1 cellular context compared by ENCODE assay signal in genomic region chr12:80763874-80764273, GRCh38.
TF ChIP-seq lines count a peak whose summit lies in the region.

No MANE protein-coding gene starts in this region.

TF ChIP-seq in HCT116, 20 proteins besides CTCF, POLR2A, EP300 and RAD21 (continued from another document):
- no peak for TF ChIP-seq ATF3 (IDR thresholded peaks at IDR 0.05)
TF ChIP-seq in HCT116: peak in this region for 0.
